In genomic region chr5:66720776-66721175, GRCh38 we compare ENCODE assay signal across 12 cellular contexts.
DNase-seq lines count a peak whose midpoint lies in the region; ATAC-seq and TF ChIP-seq lines count a peak whose summit lies in the region.
"Had no signal": no experiment of that assay in that cellular context is flagged by ENCODE, and none has a peak within 500 bp of the region (broad histone marks: within the 10 kb centered on the region; RNA-seq: fewer than 3 reads in every experiment).

No MANE protein-coding gene starts in this region.

- H3K4me1 ChIP-seq in mucosa of descending colon (ENCODE audit: low read depth) (no peaks in the 10 kb centered on the region), SK-N-SH (ENCODE audit: control insufficient read depth in 1 of 2, insufficient read depth in 2 of 2, low read depth in 1 of 2, low read length in 1 of 2) (peaks cover 0 to 7% of the 10 kb centered on the region in 2 experiments; a peak in 1 of 4 replicates)

- H3K79me2 ChIP-seq in SK-N-SH (ENCODE audit: insufficient read depth), result no peaks in the 10 kb centered on the region

- H3K9me2 ChIP-seq in SK-N-SH, result no peaks in the 10 kb centered on the region

- no peaks in the 10 kb centered on the region for H3F3A ChIP-seq in SK-N-SH (replicated peaks; ENCODE audit: insufficient read depth)

- POLR2A ChIA-PET in SK-N-SH (lab: Yijun Ruan, JAX), result no interaction called here

- TF ChIP-seq RAD21 in SK-N-SH (IDR thresholded peaks at IDR 0.05; ENCODE audit: low read length), result no peak

- intact Hi-C loops in mucosa of descending colon (cut with DNase I, micrococcal nuclease), result no loop called here

- no peaks in the 10 kb centered on the region for H3K27me3 ChIP-seq in SK-N-SH (ENCODE audit: insufficient read depth)

- no peaks in the 10 kb centered on the region for H4K20me1 ChIP-seq in SK-N-SH (ENCODE audit: insufficient read depth)

- TF ChIP-seq CTCF in mucosa of descending colon (IDR thresholded peaks at IDR 0.05) (no peak), SK-N-SH (IDR thresholded peaks at IDR 0.05) (no peak)

- H3K4me2 ChIP-seq in SK-N-SH, result no peak overlapping the region

- H3K4me3 ChIP-seq in mucosa of descending colon (no peak overlapping the region), SK-N-SH (ENCODE audit: low read depth in 2 of 2, low read length in 1 of 2) (no peak overlapping the region)

- CTCF ChIA-PET in SK-N-SH (lab: Yijun Ruan, JAX), result no interaction called here

- DNase-seq in COLO668 (lab: John Stamatoyannopoulos, UW; ENCODE audit: unreplicated experiment) (peak; percentile 3), NCI-H1105 (lab: John Stamatoyannopoulos, UW) (peak; percentile 11), NCI-H69 (lab: John Stamatoyannopoulos, UW) (peak; percentile 91), iPS-NIHi7 (ENCODE audit: extremely low spot score) (peak; percentile 28), mucosa of descending colon (no peak), SK-N-SH (no peak), HPDE6-E6E7 (ENCODE audit: extremely low spot score) (no peak)
- DNase-seq: C1 segment of cervical spinal cord; HCEC 1CT; NCI-H187; NK-92 treated with Interleukin-12 subunit alpha and Interleukin-12 subunit beta, amount 100 ng/mL, for 24 hours; SHP77 treated with DMSO at 0.1 percent for 48 hours had no signal

- no peak overlapping the region for H2AFZ ChIP-seq in SK-N-SH (ENCODE audit: low read depth)

- no peak for ATAC-seq in mucosa of descending colon

- H3K36me3 ChIP-seq in mucosa of descending colon (ENCODE audit: low read depth) (no peaks in the 10 kb centered on the region), SK-N-SH (replicated peaks in 1 of 2; ENCODE audit: control insufficient read depth in 1 of 2, insufficient read depth in 2 of 2, low read length in 1 of 2) (no peaks in the 10 kb centered on the region)

- no peak overlapping the region for H3K9ac ChIP-seq in SK-N-SH

- no peak for TF ChIP-seq EP300 in SK-N-SH (IDR thresholded peaks at IDR 0.05; ENCODE audit: borderline replicate concordance in 1 of 2, low read depth in 1 of 2, low read length in 1 of 2)

- WGBS in SK-N-SH (ENCODE audit: low lambda C conversion rate), result 53% methylated on average over 5 of the region's 5 CpGs

- H3K27ac ChIP-seq in SK-N-SH (ENCODE audit: low read depth in 2 of 2, low read length in 1 of 2), result no peak overlapping the region

- H3K9me3 ChIP-seq in mucosa of descending colon (no peaks in the 10 kb centered on the region), SK-N-SH (no peaks in the 10 kb centered on the region)

TF ChIP-seq in SK-N-SH, 30 proteins besides CTCF, POLR2A, EP300 and RAD21:
- TF ChIP-seq GABPA (IDR thresholded peaks at IDR 0.05; ENCODE audit: low read depth) (no peak), TCF12 (IDR thresholded peaks at IDR 0.05) (no peak), IRF3 (IDR thresholded peaks at IDR 0.05; ENCODE audit: low read depth, low read length) (no peak), GATA2 (CRISPR knock-in tag; IDR thresholded peaks at IDR 0.05) (no peak), TEAD4 (IDR thresholded peaks at IDR 0.05; ENCODE audit: borderline replicate concordance, insufficient read depth) (no peak), NRF1 (IDR thresholded peaks at IDR 0.05; ENCODE audit: low read depth, low read length) (no peak), SIN3A (IDR thresholded peaks at IDR 0.05; ENCODE audit: borderline replicate concordance, low read depth, low read length) (no peak), RFX5 (IDR thresholded peaks at IDR 0.05; ENCODE audit: low read length) (no peak), ZBTB33 (IDR thresholded peaks at IDR 0.05; ENCODE audit: borderline replicate concordance, low read depth) (no peak), TAF1 (IDR thresholded peaks at IDR 0.05; ENCODE audit: borderline replicate concordance, low read depth, low read length) (no peak), PBX3 (IDR thresholded peaks at IDR 0.05) (no peak), CHD2 (IDR thresholded peaks at IDR 0.05; ENCODE audit: low read length, partially characterized antibody) (no peak), ELF1 (IDR thresholded peaks at IDR 0.05) (no peak), RCOR1 (IDR thresholded peaks at IDR 0.05; ENCODE audit: low read length) (no peak), FOSL2 (IDR thresholded peaks at IDR 0.05; ENCODE audit: borderline replicate concordance, low read depth) (no peak)

Comparison
In these comparisons a context has a peak if more than half of its experiments do, and no peak if none do; other contexts are left out.
1. DNase-seq: peak in COLO668 (single experiment), NCI-H1105 (single experiment), NCI-H69 (single experiment) and iPS-NIHi7 (single experiment); none in mucosa of descending colon (0 of 3), SK-N-SH (single experiment) and HPDE6-E6E7 (single experiment).